In genomic region chr2:215313219-215313656, GRCh38 we compare ENCODE assay signal across 12 cellular contexts. TPM values are rescaled to one million over a fixed set of nuclear protein-coding genes. Genes with fewer than 3 reads are reported as not detected.
DNase-seq lines count a peak whose midpoint lies in the region; ATAC-seq, FAIRE-seq and TF ChIP-seq lines count a peak whose summit lies in the region.
"Had no signal": no experiment of that assay in that cellular context is flagged by ENCODE, and none has a peak within 500 bp of the region (broad histone marks: within the 10 kb centered on the region; RNA-seq: fewer than 3 reads in every experiment).

No MANE protein-coding gene starts in this region.

- POLR2A ChIA-PET in activated CD8-positive, alpha-beta T cell treated with anti-CD3 and anti-CD28 coated beads for 36 hours (lab: Charles Lee): interaction anchor here (0.6 kb wide), 1 partner anchor 512 kb away, joined by 3 read pairs; no protein-coding TSS in a partner anchor

- no peak for TF ChIP-seq EP300 in gastroesophageal sphincter (IDR thresholded peaks at IDR 0.05)

- no peak for FAIRE-seq in GM12892 (lab: Jason Lieb, UNC)

- H3K4me3 ChIP-seq in BE2C (ENCODE audit: low read depth, low read length) (peak overlapping the region; percentile 82), HAP-1 (peak overlapping the region; percentile 46), gastroesophageal sphincter (no peak overlapping the region)

- TF ChIP-seq CTCF in BE2C (IDR thresholded peaks at IDR 0.05; ENCODE audit: low read depth, low read length) (no peak), gastroesophageal sphincter (IDR thresholded peaks at IDR 0.05) (no peak)
- TF ChIP-seq CTCF in activated CD8-positive, alpha-beta T cell treated with anti-CD3 and anti-CD28 coated beads for 36 hours (IDR thresholded peaks at IDR 0.05): no peak

- H3K36me3 ChIP-seq in BE2C (peaks cover 36% of the 10 kb centered on the region), HAP-1 (replicated peaks) (peaks cover 50% of the 10 kb centered on the region), gastroesophageal sphincter (peaks cover 0 to 28% of the 10 kb centered on the region in 2 donors)

- H3K4me3 Mint-ChIP-seq in activated CD8-positive, alpha-beta T cell treated with anti-CD3 and anti-CD28 coated beads for 36 hours: peak overlapping the region; percentile 86

- peaks cover 46% of the 10 kb centered on the region for H3K36me3 Mint-ChIP-seq in activated CD8-positive, alpha-beta T cell treated with anti-CD3 and anti-CD28 coated beads for 36 hours (ENCODE audit: low read depth)

- no peak for ATAC-seq in activated CD8-positive, alpha-beta T cell treated with anti-CD3 and anti-CD28 coated beads for 36 hours
- ATAC-seq in gastroesophageal sphincter: no peak
- ATAC-seq: Right ventricle myocardium inferior had no signal

- H3K9me3 Mint-ChIP-seq in activated CD8-positive, alpha-beta T cell treated with anti-CD3 and anti-CD28 coated beads for 36 hours: no peaks in the 10 kb centered on the region

- H3K9me3 ChIP-seq in BE2C: no peaks in the 10 kb centered on the region
- H3K9me3 ChIP-seq in HAP-1: no peaks in the 10 kb centered on the region
- no peaks in the 10 kb centered on the region for H3K9me3 ChIP-seq in gastroesophageal sphincter

- TF ChIP-seq POLR2A in GM12892 (IDR thresholded peaks at IDR 0.05; ENCODE audit: low read depth, low read length): no peak
- TF ChIP-seq POLR2A in gastroesophageal sphincter (IDR thresholded peaks at IDR 0.05): no peak

- no peaks in the 10 kb centered on the region for H3K27me3 Mint-ChIP-seq in activated CD8-positive, alpha-beta T cell treated with anti-CD3 and anti-CD28 coated beads for 36 hours

- in situ Hi-C loops in HAP-1 (cut with MboI; ENCODE audit: low sequenced_read_pairs): no loop called here

- peaks cover 39% of the 10 kb centered on the region for H3K4me1 Mint-ChIP-seq in activated CD8-positive, alpha-beta T cell treated with anti-CD3 and anti-CD28 coated beads for 36 hours (ENCODE audit: low read depth)

- CTCF ChIA-PET in activated CD8-positive, alpha-beta T cell treated with anti-CD3 and anti-CD28 coated beads for 36 hours (lab: Charles Lee): no interaction called here

- 78 to 93% methylated on average over 3 to 4 of the region's 4 CpGs for WGBS in gastroesophageal sphincter (ENCODE audit: low coverage in 1 of 2), 2 donors

- H3K4me1 ChIP-seq in BE2C (no peaks in the 10 kb centered on the region), HAP-1 (peaks cover 14% of the 10 kb centered on the region), gastroesophageal sphincter (peaks cover 0 to 28% (median 5%) of the 10 kb centered on the region in 3 donors)

- H3K27me3 ChIP-seq in BE2C (no peaks in the 10 kb centered on the region), HAP-1 (ENCODE audit: low read depth) (no peaks in the 10 kb centered on the region), gastroesophageal sphincter (no peaks in the 10 kb centered on the region)

- peak overlapping the region in 2 of 4 donors; percentile 86 to 91 for H3K27ac ChIP-seq in gastroesophageal sphincter

- DNase-seq in BE2C (no peak), HAP-1 (ENCODE audit: low spot score in 2 of 2) (no peak), kidney tubule cell (ENCODE audit: low spot score) (peak; percentile 36), GM12892 (ENCODE audit: insufficient read length) (no peak), occipital lobe (lab: John Stamatoyannopoulos, UW) (no peak), SW 1271 (lab: John Stamatoyannopoulos, UW) (no peak)
- no peak for DNase-seq in activated CD8-positive, alpha-beta T cell treated with anti-CD3 and anti-CD28 coated beads for 36 hours
- DNase-seq: DMS79; NCI-H1417 treated with DMSO at 0.1 percent for 48 hours; stimulated activated CD4-positive, alpha-beta T cell treated with anti-CD3 and anti-CD28 coated beads, Interleukin-4, amount 100 ng/mL, for 1 hour had no signal

- intact Hi-C loops in activated CD8-positive, alpha-beta T cell treated with anti-CD3 and anti-CD28 coated beads for 36 hours (cut with micrococcal nuclease): loop anchor here (5.0 kb wide), 1 partner anchor 506 kb away; the partner anchor contains the start of gene BARD1

- H3K27ac Mint-ChIP-seq in activated CD8-positive, alpha-beta T cell treated with anti-CD3 and anti-CD28 coated beads for 36 hours: peak overlapping the region; percentile 93

RNA-seq across cellular contexts. Expression of gene ATIC, which starts 1.4 kb away (rescaled TPM):
- 208 TPM for polyA plus RNA-seq in BE2C (2012; ENCODE audit: insufficient read depth, insufficient read length, low read depth)
- 100 to 1,000 TPM; 309 to 319 TPM for total RNA-seq in activated CD8-positive, alpha-beta T cell treated with anti-CD3 and anti-CD28 coated beads for 36 hours
- 239 TPM for polyA plus RNA-seq in GM12892 (2012; ENCODE audit: missing spikeins)
- 10 to 100 TPM; 29.3 to 45.6 (median 38.9) TPM for total RNA-seq in gastroesophageal sphincter
- total RNA-seq in occipital lobe: 18.6 TPM

Comparison
In these comparisons a context has a peak if more than half of its experiments do, and no peak if none do; other contexts are left out.
1. H3K4me3 ChIP-seq: peak in BE2C (single experiment) and HAP-1 (single experiment); none in gastroesophageal sphincter (0 of 2).
2. RNA of gene ATIC, which starts 1.4 kb away (total RNA-seq): 309 to 319 TPM in activated CD8-positive, alpha-beta T cell treated with anti-CD3 and anti-CD28 coated beads for 36 hours; 29.3 to 45.6 TPM in gastroesophageal sphincter and 18.6 TPM in occipital lobe (single experiment); every median in the first group is over 4 times any median in the second.